1 cellular context compared by ENCODE assay signal in the genomic region with DNA sequence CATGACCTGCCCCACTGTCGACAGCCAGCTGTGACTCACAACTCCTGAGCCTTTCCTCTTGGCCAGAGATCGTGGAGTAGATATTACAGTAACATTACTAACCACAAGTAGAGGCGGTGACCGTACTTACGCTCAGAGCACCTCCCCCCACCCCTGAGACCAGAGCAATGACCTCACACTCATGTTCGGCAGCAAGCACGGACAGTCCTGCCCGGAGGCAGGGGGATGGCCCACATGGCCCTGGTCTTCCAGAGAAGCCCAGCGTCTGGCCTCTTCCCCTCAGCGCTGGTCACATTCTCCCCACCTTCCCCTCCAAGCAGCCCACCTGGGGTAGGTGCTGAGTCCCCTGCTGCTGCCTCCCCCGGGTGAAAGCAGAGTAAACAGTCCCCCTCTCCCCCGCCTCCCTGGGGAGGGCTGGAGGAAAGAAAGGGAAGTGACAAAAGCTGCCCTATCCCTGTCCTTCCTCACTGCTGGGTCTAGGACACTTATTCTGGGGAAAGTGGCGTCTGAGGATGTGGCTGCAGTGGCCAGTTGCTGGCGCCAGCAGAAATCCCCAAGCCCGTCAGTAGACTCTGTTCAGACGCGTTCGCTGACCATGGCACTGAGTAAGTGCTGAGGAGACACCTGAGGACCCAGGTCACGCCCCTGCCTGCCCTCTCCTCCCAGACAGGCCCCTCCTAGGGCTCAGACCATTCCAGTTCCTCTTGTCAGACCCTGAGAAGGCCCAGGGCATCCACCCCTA.
TF ChIP-seq lines count a peak whose summit lies in the region.

No MANE protein-coding gene starts in this region.

TF ChIP-seq in HepG2, 621 proteins besides CTCF, POLR2A, EP300 and RAD21 (continued from another document and continues in another):
- TF ChIP-seq ZNF83 (CRISPR knock-in tag; IDR thresholded peaks at IDR 0.05; ENCODE audit: borderline replicate concordance), result 0 out of 2 replicates have a peak, but pooled peaks have one; percentile 22
- TF ChIP-seq ZZZ3 (CRISPR knock-in tag; IDR thresholded peaks at IDR 0.05; ENCODE audit: borderline replicate concordance), result no peak
- TF ChIP-seq, protein P1, sequence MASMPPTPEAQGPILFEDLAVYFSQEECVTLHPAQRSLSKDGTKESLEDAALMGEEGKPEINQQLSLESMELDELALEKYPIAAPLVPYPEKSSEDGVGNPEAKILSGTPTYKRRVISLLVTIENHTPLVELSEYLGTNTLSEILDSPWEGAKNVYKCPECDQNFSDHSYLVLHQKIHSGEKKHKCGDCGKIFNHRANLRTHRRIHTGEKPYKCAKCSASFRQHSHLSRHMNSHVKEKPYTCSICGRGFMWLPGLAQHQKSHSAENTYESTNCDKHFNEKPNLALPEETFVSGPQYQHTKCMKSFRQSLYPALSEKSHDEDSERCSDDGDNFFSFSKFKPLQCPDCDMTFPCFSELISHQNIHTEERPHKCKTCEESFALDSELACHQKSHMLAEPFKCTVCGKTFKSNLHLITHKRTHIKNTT (CRISPR knock-in tag; IDR thresholded peaks at IDR 0.05), result no peak
- TF ChIP-seq GATAD2A (CRISPR knock-in tag; IDR thresholded peaks at IDR 0.05), result peak; percentile 78
- TF ChIP-seq, protein P2, sequence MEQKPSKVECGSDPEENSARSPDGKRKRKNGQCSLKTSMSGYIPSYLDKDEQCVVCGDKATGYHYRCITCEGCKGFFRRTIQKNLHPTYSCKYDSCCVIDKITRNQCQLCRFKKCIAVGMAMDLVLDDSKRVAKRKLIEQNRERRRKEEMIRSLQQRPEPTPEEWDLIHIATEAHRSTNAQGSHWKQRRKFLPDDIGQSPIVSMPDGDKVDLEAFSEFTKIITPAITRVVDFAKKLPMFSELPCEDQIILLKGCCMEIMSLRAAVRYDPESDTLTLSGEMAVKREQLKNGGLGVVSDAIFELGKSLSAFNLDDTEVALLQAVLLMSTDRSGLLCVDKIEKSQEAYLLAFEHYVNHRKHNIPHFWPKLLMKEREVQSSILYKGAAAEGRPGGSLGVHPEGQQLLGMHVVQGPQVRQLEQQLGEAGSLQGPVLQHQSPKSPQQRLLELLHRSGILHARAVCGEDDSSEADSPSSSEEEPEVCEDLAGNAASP (CRISPR knock-in tag; IDR thresholded peaks at IDR 0.05; ENCODE audit: borderline replicate concordance), result peak; percentile 84; the same call in 1 of the 2 replicates
- TF ChIP-seq ZNF772 (CRISPR knock-in tag; IDR thresholded peaks at IDR 0.05), result 0 out of 2 replicates have a peak, but pooled peaks have one; percentile 39
- TF ChIP-seq PITX1 (CRISPR knock-in tag; IDR thresholded peaks at IDR 0.05), result 0 out of 2 replicates have a peak, but pooled peaks have one; percentile 29
- TF ChIP-seq NKX3-1 (CRISPR knock-in tag; IDR thresholded peaks at IDR 0.05), result no peak
- TF ChIP-seq, protein P3, sequence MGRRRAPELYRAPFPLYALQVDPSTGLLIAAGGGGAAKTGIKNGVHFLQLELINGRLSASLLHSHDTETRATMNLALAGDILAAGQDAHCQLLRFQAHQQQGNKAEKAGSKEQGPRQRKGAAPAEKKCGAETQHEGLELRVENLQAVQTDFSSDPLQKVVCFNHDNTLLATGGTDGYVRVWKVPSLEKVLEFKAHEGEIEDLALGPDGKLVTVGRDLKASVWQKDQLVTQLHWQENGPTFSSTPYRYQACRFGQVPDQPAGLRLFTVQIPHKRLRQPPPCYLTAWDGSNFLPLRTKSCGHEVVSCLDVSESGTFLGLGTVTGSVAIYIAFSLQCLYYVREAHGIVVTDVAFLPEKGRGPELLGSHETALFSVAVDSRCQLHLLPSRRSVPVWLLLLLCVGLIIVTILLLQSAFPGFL (CRISPR knock-in tag; IDR thresholded peaks at IDR 0.05), result no peak
- TF ChIP-seq, protein P4, sequence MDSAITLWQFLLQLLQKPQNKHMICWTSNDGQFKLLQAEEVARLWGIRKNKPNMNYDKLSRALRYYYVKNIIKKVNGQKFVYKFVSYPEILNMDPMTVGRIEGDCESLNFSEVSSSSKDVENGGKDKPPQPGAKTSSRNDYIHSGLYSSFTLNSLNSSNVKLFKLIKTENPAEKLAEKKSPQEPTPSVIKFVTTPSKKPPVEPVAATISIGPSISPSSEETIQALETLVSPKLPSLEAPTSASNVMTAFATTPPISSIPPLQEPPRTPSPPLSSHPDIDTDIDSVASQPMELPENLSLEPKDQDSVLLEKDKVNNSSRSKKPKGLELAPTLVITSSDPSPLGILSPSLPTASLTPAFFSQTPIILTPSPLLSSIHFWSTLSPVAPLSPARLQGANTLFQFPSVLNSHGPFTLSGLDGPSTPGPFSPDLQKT (CRISPR knock-in tag; IDR thresholded peaks at IDR 0.05; ENCODE audit: borderline replicate concordance), result no peak
- TF ChIP-seq, protein P5, sequence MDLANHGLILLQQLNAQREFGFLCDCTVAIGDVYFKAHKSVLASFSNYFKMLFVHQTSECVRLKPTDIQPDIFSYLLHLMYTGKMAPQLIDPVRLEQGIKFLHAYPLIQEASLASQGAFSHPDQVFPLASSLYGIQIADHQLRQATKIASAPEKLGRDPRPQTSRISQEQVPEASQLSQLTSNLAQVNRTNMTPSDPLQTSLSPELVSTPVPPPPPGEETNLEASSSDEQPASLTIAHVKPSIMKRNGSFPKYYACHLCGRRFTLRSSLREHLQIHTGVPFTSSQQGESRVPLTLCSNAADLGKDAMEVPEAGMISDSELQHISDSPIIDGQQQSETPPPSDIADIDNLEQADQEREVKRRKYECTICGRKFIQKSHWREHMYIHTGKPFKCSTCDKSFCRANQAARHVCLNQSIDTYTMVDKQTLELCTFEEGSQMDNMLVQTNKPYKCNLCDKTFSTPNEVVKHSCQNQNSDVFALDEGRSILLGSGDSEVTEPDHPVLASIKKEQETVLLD (CRISPR knock-in tag; IDR thresholded peaks at IDR 0.05; ENCODE audit: low read depth), result no peak
- peak; percentile 69; the same call in 1 of the 2 replicates for TF ChIP-seq FOXK1 (CRISPR knock-in tag; IDR thresholded peaks at IDR 0.05; ENCODE audit: borderline replicate concordance, low read depth)
- TF ChIP-seq ATM (IDR thresholded peaks at IDR 0.05; ENCODE audit: borderline replicate concordance), result no peak
- TF ChIP-seq, protein P6, sequence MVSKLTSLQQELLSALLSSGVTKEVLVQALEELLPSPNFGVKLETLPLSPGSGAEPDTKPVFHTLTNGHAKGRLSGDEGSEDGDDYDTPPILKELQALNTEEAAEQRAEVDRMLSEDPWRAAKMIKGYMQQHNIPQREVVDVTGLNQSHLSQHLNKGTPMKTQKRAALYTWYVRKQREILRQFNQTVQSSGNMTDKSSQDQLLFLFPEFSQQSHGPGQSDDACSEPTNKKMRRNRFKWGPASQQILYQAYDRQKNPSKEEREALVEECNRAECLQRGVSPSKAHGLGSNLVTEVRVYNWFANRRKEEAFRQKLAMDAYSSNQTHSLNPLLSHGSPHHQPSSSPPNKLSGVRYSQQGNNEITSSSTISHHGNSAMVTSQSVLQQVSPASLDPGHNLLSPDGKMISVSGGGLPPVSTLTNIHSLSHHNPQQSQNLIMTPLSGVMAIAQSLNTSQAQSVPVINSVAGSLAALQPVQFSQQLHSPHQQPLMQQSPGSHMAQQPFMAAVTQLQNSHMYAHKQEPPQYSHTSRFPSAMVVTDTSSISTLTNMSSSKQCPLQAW (CRISPR knock-in tag; IDR thresholded peaks at IDR 0.05), result peak; percentile 81
- TF ChIP-seq BHLHE40 (IDR thresholded peaks at IDR 0.05; ENCODE audit: low read length), result 0 out of 2 replicates have a peak, but pooled peaks have one; percentile 63
- no peak for TF ChIP-seq ZNF30 (CRISPR knock-in tag; IDR thresholded peaks at IDR 0.05)
- peak; percentile 60; the same call in 1 of the 2 replicates for TF ChIP-seq HDAC1 (CRISPR knock-in tag; IDR thresholded peaks at IDR 0.05)
- TF ChIP-seq GABPB1 (CRISPR knock-in tag; IDR thresholded peaks at IDR 0.05), result peak; percentile 53
- TF ChIP-seq FOSL2 (CRISPR knock-in tag; IDR thresholded peaks at IDR 0.05), result peak; percentile 94
- no peak for TF ChIP-seq AGO1 (IDR thresholded peaks at IDR 0.05; ENCODE audit: low read depth, low read length, poor library complexity, severe bottlenecking)
- no peak for TF ChIP-seq PHB2 (IDR thresholded peaks at IDR 0.05; ENCODE audit: partially characterized antibody)
- peak; percentile 50 for TF ChIP-seq HNRNPLL (IDR thresholded peaks at IDR 0.05; ENCODE audit: low read depth, low read length, poor library complexity, severe bottlenecking)
- TF ChIP-seq, protein P7, sequence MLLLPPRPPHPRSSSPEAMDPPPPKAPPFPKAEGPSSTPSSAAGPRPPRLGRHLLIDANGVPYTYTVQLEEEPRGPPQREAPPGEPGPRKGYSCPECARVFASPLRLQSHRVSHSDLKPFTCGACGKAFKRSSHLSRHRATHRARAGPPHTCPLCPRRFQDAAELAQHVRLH (CRISPR knock-in tag; IDR thresholded peaks at IDR 0.05; ENCODE audit: borderline replicate concordance, low read depth), result 0 out of 2 replicates have a peak, but pooled peaks have one; percentile 69
- peak; percentile 72; the same call in 1 of the 3 replicates for TF ChIP-seq MXI1 (IDR thresholded peaks at IDR 0.05; ENCODE audit: borderline replicate concordance, low read depth, low read length)
- TF ChIP-seq, protein P8, sequence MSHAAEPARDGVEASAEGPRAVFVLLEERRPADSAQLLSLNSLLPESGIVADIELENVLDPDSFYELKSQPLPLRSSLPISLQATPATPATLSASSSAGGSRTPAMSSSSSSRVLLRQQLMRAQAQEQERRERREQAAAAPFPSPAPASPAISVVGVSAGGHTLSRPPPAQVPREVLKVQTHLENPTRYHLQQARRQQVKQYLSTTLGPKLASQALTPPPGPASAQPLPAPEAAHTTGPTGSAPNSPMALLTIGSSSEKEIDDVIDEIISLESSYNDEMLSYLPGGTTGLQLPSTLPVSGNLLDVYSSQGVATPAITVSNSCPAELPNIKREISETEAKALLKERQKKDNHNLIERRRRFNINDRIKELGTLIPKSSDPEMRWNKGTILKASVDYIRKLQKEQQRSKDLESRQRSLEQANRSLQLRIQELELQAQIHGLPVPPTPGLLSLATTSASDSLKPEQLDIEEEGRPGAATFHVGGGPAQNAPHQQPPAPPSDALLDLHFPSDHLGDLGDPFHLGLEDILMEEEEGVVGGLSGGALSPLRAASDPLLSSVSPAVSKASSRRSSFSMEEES (CRISPR knock-in tag; IDR thresholded peaks at IDR 0.05), result peak; percentile 78
- peak in 1 of 2 experiments; percentile 47; a peak in 1 of 4 replicates for TF ChIP-seq NR2F1 (CRISPR knock-in tag; IDR thresholded peaks at IDR 0.05)
- peak; percentile 79 for TF ChIP-seq ZBTB21 (CRISPR knock-in tag; IDR thresholded peaks at IDR 0.05)
- TF ChIP-seq RXRA (CRISPR knock-in tag; IDR thresholded peaks at IDR 0.05), result peak; percentile 93
- TF ChIP-seq ZNF792 (CRISPR knock-in tag; IDR thresholded peaks at IDR 0.05), result peak; percentile 77; the same call in 1 of the 2 replicates
- TF ChIP-seq ZNF253 (CRISPR knock-in tag; IDR thresholded peaks at IDR 0.05; ENCODE audit: borderline replicate concordance), result 0 out of 2 replicates have a peak, but pooled peaks have one; percentile 29
- TF ChIP-seq, protein P9, sequence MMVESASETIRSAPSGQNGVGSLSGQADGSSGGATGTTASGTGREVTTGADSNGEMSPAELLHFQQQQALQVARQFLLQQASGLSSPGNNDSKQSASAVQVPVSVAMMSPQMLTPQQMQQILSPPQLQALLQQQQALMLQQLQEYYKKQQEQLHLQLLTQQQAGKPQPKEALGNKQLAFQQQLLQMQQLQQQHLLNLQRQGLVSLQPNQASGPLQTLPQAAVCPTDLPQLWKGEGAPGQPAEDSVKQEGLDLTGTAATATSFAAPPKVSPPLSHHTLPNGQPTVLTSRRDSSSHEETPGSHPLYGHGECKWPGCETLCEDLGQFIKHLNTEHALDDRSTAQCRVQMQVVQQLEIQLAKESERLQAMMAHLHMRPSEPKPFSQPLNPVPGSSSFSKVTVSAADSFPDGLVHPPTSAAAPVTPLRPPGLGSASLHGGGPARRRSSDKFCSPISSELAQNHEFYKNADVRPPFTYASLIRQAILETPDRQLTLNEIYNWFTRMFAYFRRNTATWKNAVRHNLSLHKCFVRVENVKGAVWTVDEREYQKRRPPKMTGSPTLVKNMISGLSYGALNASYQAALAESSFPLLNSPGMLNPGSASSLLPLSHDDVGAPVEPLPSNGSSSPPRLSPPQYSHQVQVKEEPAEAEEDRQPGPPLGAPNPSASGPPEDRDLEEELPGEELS (CRISPR knock-in tag; IDR thresholded peaks at IDR 0.05), result peak; percentile 30; the same call in 1 of the 2 replicates
- TF ChIP-seq, protein P10, sequence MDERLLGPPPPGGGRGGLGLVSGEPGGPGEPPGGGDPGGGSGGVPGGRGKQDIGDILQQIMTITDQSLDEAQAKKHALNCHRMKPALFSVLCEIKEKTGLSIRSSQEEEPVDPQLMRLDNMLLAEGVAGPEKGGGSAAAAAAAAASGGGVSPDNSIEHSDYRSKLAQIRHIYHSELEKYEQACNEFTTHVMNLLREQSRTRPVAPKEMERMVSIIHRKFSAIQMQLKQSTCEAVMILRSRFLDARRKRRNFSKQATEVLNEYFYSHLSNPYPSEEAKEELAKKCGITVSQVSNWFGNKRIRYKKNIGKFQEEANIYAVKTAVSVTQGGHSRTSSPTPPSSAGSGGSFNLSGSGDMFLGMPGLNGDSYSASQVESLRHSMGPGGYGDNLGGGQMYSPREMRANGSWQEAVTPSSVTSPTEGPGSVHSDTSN (CRISPR knock-in tag; IDR thresholded peaks at IDR 0.05), result 0 out of 2 replicates have a peak, but pooled peaks have one; percentile 28
- 0 out of 2 replicates have a peak, but pooled peaks have one; percentile 22 for TF ChIP-seq MAZ (IDR thresholded peaks at IDR 0.05; ENCODE audit: borderline replicate concordance, low read depth, low read length)
- TF ChIP-seq MAZ (CRISPR knock-in tag; IDR thresholded peaks at IDR 0.05; ENCODE audit: low read depth), result peak; percentile 75
- no peak for TF ChIP-seq MAFG (CRISPR knock-in tag; IDR thresholded peaks at IDR 0.05)
- no peak for TF ChIP-seq ZNF629 (CRISPR knock-in tag; conservative IDR thresholded peaks at IDR 0.05)
- TF ChIP-seq POLR2AphosphoS5 (IDR thresholded peaks at IDR 0.05; ENCODE audit: low read depth, low read length), result no peak; the same call in 1 of the 2 replicates
- TF ChIP-seq ZNF790 (CRISPR knock-in tag; IDR thresholded peaks at IDR 0.05; ENCODE audit: borderline replicate concordance), result no peak
- TF ChIP-seq, protein P11, sequence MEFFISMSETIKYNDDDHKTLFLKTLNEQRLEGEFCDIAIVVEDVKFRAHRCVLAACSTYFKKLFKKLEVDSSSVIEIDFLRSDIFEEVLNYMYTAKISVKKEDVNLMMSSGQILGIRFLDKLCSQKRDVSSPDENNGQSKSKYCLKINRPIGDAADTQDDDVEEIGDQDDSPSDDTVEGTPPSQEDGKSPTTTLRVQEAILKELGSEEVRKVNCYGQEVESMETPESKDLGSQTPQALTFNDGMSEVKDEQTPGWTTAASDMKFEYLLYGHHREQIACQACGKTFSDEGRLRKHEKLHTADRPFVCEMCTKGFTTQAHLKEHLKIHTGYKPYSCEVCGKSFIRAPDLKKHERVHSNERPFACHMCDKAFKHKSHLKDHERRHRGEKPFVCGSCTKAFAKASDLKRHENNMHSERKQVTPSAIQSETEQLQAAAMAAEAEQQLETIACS (CRISPR knock-in tag; IDR thresholded peaks at IDR 0.05), result peak; percentile 25; the same call in 1 of the 2 replicates
